ENCODE assay signal across 25 cellular contexts in the genomic region with DNA sequence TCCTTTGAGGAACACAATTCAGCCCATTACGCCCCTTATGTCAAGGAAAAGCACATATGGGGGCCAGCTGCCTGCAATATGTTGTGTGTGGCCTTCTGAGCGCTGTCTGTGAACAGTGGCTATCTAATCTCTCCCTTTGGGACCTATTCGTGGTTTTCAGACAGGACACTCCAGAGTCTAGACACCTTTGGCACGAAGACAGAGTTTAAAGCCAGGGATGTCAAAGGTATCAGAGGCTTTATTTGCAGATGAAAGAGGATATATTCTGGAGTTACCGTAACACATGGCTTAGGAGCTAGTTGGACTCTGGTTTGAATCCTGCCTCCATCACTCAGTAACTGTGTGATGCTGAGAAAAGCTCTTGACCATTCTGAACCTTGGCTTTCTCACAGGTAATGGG.
"Had no signal": no experiment of that assay in that cellular context is flagged by ENCODE, and none has a peak within 500 bp of the region (broad histone marks: within the 10 kb centered on the region; RNA-seq: fewer than 3 reads in every experiment).

No MANE protein-coding gene starts in this region.

- H3K27me3 ChIP-seq: gastrocnemius medialis, heart left ventricle, hepatocyte, left lung, neutrophil, pancreas, suprapubic skin, transverse colon, upper lobe of right lung had no signal

- ATAC-seq: effector memory CD8-positive, alpha-beta T cell; gastrocnemius medialis; left lung; mucosa of descending colon; natural killer cell treated with Interleukin-12 subunit alpha and Interleukin-12 subunit beta and Interleukin-15 and Interleukin-18, amount 100 ng/mL, for 72 hours; stimulated activated naive CD8-positive, alpha-beta T cell treated with anti-CD3 and anti-CD28 coated beads, Interleukin-15, amount 100 ng/mL, for 72 hours; upper lobe of right lung had no signal

- H3K36me3 ChIP-seq: gastrocnemius medialis, heart left ventricle, left lung, neutrophil, pancreas, suprapubic skin, transverse colon, upper lobe of right lung had no signal

- H3K27ac ChIP-seq: coronary artery, gastrocnemius medialis, heart left ventricle, left lung, neutrophil, suprapubic skin, transverse colon, upper lobe of right lung had no signal

- H2AFZ ChIP-seq: hepatocyte had no signal

- H3K4me3 ChIP-seq: coronary artery, gastrocnemius medialis, heart left ventricle, hepatocyte, left lung, mucosa of descending colon, pancreas, smooth muscle cell, suprapubic skin, transverse colon, upper lobe of right lung had no signal

- H3K79me2 ChIP-seq: hepatocyte had no signal

- DNase-seq: effector memory CD8-positive, alpha-beta T cell; foreskin fibroblast; gastrocnemius medialis; heart left ventricle; kidney; left lung; mesenchymal stem cell; mucosa of descending colon; naive B cell; pancreas; retina; stimulated activated CD4-positive, alpha-beta T cell treated with anti-CD3 and anti-CD28 coated beads, Interleukin-12 subunit alpha, Interleukin-12 subunit beta, amount 100 ng/mL, for 4 hours; stimulated activated CD4-positive, alpha-beta T cell treated with anti-CD3 and anti-CD28 coated beads, Interleukin-1b, Interleukin-23, amount 100 ng/mL, for 48 hours; stimulated activated CD4-positive, alpha-beta T cell treated with anti-CD3 and anti-CD28 coated beads, Interleukin-4, amount 100 ng/mL, for 1 hour; stimulated activated CD8-positive, alpha-beta memory T cell treated with anti-CD3 and anti-CD28 coated beads, Interleukin-4, amount 100 ng/mL, for 48 hours; stimulated activated naive CD4-positive, alpha-beta T cell; stimulated activated naive CD8-positive, alpha-beta T cell treated with anti-CD3 and anti-CD28 coated beads, Interleukin-15, amount 100 ng/mL, for 72 hours; transverse colon; upper lobe of right lung had no signal

- H3K9me3 ChIP-seq: gastrocnemius medialis, mucosa of descending colon, neutrophil, pancreas, suprapubic skin, transverse colon, upper lobe of right lung had no signal

- H3K4me1 ChIP-seq: gastrocnemius medialis, left lung, transverse colon, upper lobe of right lung had no signal

- H3K4me2 ChIP-seq: hepatocyte, smooth muscle cell had no signal
